Comparison of ENCODE assay signal across 20 cellular contexts in the genomic region with DNA sequence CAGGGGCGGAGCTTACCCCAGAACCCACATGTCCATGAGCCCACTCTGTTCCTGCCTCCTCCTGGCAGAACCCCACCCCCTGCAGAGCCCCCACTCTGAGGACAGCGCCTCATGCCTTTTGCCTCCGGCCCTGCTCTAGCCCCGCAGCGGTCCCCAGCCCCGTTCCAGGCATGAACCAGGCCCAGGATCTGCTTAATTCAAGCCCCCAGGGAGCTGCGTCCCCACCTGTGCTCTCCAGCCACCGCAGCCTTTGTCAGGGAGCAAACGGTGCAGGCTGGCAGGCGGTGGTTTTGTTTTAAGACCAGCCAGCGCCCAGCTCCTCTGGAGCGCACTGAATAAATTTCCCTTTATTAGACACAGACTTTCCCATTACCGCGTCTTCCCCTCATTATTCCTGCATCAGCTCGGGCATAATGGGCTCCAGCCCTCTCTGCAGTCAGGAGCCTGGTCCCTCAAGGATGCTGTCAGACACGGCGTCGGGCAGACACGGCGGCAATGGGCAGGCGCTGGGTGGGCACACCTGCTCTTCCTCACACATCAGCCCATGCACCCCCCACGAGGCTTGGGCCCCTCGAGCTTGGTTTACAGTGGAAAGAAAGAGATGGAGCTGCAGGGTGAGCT.
DNase-seq lines count a peak whose midpoint lies in the region; ATAC-seq and TF ChIP-seq lines count a peak whose summit lies in the region.
"Had no signal": no experiment of that assay in that cellular context is flagged by ENCODE, and none has a peak within 500 bp of the region (broad histone marks: within the 10 kb centered on the region; RNA-seq: fewer than 3 reads in every experiment).

No MANE protein-coding gene starts in this region.

- DNase-seq in Right ventricle myocardium inferior (ENCODE audit: missing footprints) (peak; percentile 14), right atrium auricular region (ENCODE audit: low spot score) (no peak), NCI-H1092 (lab: John Stamatoyannopoulos, UW) (peak; percentile 51), SK-N-MC (ENCODE audit: low read depth, low spot score) (no peak), retina (peak; percentile 71), iPS-NIHi11 (ENCODE audit: low spot score) (no peak), type B pancreatic cell (ENCODE audit: extremely low spot score, unreplicated experiment) (no peak)
- DNase-seq: activated CD8-positive, alpha-beta T cell treated with anti-CD3 and anti-CD28 coated beads for 36 hours; activated gamma-delta T cell treated with Interleukin-2 at 50 U/mL for 16 hours; cortex of kidney; HCEC 1CT; KG1; naive B cell; NCI-H2029; NCI-H510A treated with DMSO at 0.1 percent for 48 hours had no signal

- H3K36me3 Mint-ChIP-seq in type B pancreatic cell = no peaks in the 10 kb centered on the region
- H3K36me3 Mint-ChIP-seq: CD14-positive monocyte, naive B cell had no signal

- H3K4me1 ChIP-seq in right atrium auricular region = no peaks in the 10 kb centered on the region
- H3K4me1 ChIP-seq: breast epithelium had no signal

- peaks cover 4% of the 10 kb centered on the region for H3K27me3 Mint-ChIP-seq in type B pancreatic cell

- no peak overlapping the region for H3K4me3 ChIP-seq in right atrium auricular region
- H3K4me3 ChIP-seq in SK-N-MC = peak overlapping the region; percentile 73
- H3K4me3 ChIP-seq: breast epithelium, pancreas had no signal

- no peaks in the 10 kb centered on the region for H3K27me3 ChIP-seq in right atrium auricular region
- H3K27me3 ChIP-seq: pancreas had no signal

- H3K9me3 ChIP-seq in right atrium auricular region (no peaks in the 10 kb centered on the region), SK-N-MC (ENCODE audit: low read depth, low read length) (no peaks in the 10 kb centered on the region)
- H3K9me3 ChIP-seq: breast epithelium, pancreas had no signal

- H3K9me3 Mint-ChIP-seq in type B pancreatic cell = no peaks in the 10 kb centered on the region
- H3K9me3 Mint-ChIP-seq: activated CD8-positive, alpha-beta T cell treated with anti-CD3 and anti-CD28 coated beads for 36 hours; naive B cell had no signal

- TF ChIP-seq CTCF in right atrium auricular region (IDR thresholded peaks at IDR 0.05) = no peak
- no peak for TF ChIP-seq CTCF in type B pancreatic cell (conservative IDR thresholded peaks at IDR 0.05)

- ATAC-seq in Right ventricle myocardium inferior = no peak
- ATAC-seq in HG03571 (IDR thresholded peaks at IDR 0.05; ENCODE audit: unreplicated experiment) = no peak
- ATAC-seq: activated CD4-positive, CD25-positive, alpha-beta regulatory T cell treated with anti-CD3 and anti-CD28 coated beads, Interleukin-2, amount 50 U/mL, for 24 hours; activated CD8-positive, alpha-beta T cell treated with anti-CD3 and anti-CD28 coated beads for 36 hours had no signal

- intact Hi-C loops in Right ventricle myocardium inferior (cut with DNase I) = no loop called here

- H3K9ac ChIP-seq in SK-N-MC (ENCODE audit: insufficient read length) = no peak overlapping the region

- H3K4me1 Mint-ChIP-seq in type B pancreatic cell (ENCODE audit: unreplicated experiment) = peaks cover 11% of the 10 kb centered on the region
- H3K4me1 Mint-ChIP-seq: CD14-positive monocyte, naive B cell had no signal

- H3K27ac ChIP-seq in right atrium auricular region = no peak overlapping the region
- peak overlapping the region; percentile 89 for H3K27ac ChIP-seq in SK-N-MC
- H3K27ac ChIP-seq: breast epithelium, pancreas had no signal

- no peaks in the 10 kb centered on the region for H3K36me3 ChIP-seq in right atrium auricular region
- no peaks in the 10 kb centered on the region for H3K36me3 ChIP-seq in SK-N-MC (ENCODE audit: insufficient read depth, low read length)
- H3K36me3 ChIP-seq: breast epithelium, pancreas had no signal

- no peak overlapping the region for H3K27ac Mint-ChIP-seq in type B pancreatic cell
- H3K27ac Mint-ChIP-seq: activated CD8-positive, alpha-beta T cell treated with anti-CD3 and anti-CD28 coated beads for 36 hours; naive B cell had no signal

- no peak overlapping the region for H3K4me3 Mint-ChIP-seq in type B pancreatic cell
- H3K4me3 Mint-ChIP-seq: activated CD8-positive, alpha-beta T cell treated with anti-CD3 and anti-CD28 coated beads for 36 hours; CD14-positive monocyte; naive B cell had no signal

Comparison
In these comparisons a context has a peak if more than half of its experiments do, and no peak if none do; other contexts are left out.
1. DNase-seq: peak in Right ventricle myocardium inferior (single experiment), NCI-H1092 (single experiment) and retina (single experiment); none in right atrium auricular region (single experiment), SK-N-MC (single experiment), iPS-NIHi11 (single experiment) and type B pancreatic cell (single experiment).